Comparison of ENCODE assay signal across 26 cellular contexts in the genomic region with DNA sequence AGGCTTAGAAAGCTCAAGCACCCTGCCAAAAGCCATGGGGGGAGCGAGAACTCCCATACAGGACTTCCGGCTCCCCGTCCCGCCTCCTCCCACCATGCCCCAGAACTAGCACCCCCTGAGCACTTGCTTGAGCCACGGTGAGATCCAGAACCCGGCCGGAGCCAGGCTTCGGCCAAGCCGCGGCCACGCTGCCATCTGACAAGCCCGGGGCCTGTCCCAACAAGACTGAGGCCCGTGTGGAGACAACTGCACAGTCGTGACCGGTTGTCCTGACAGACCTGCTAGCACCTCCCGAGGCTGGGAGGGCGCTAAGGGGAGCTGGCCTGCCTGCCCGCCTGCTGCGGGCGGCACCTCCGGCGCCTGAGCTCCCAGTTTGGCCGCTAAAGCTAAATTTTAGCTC.
"Had no signal": no experiment of that assay in that cellular context is flagged by ENCODE, and none has a peak within 500 bp of the region (broad histone marks: within the 10 kb centered on the region; RNA-seq: fewer than 3 reads in every experiment).

No MANE protein-coding gene starts in this region.

- H3K79me2 ChIP-seq: hepatocyte had no signal

- DNase-seq: activated CD4-positive, alpha-beta T cell treated with anti-CD3 and anti-CD28 coated beads for 48 hours; activated CD4-positive, alpha-beta T cell treated with anti-CD3 and anti-CD28 coated beads, Interleukin-2, amount 50 U/mL, for 48 hours; activated CD8-positive, alpha-beta memory T cell treated with anti-CD3 and anti-CD28 coated beads, Interleukin-2, amount 50 U/mL, for 4 hours; activated naive CD4-positive, alpha-beta T cell treated with anti-CD3 and anti-CD28 coated beads for 36 hours; activated naive CD8-positive, alpha-beta T cell treated with anti-CD3 and anti-CD28 coated beads for 36 hours; activated T-cell treated with anti-CD3 and anti-CD28 coated beads, Interleukin-2, amount 50 U/mL, for 48 hours; body of pancreas; cerebellar nuclear complex; colonic mucosa; effector CD8-positive, alpha-beta T cell; mesenchymal stem cell; natural killer cell; right cardiac atrium; stimulated activated CD4-positive, alpha-beta T cell treated with anti-CD3 and anti-CD28 coated beads, Interleukin-12 subunit alpha, Interleukin-12 subunit beta, amount 100 ng/mL, for 4 hours; stimulated activated CD4-positive, alpha-beta T cell treated with anti-CD3 and anti-CD28 coated beads, Interleukin-4, amount 100 ng/mL, for 1 hour; stimulated activated naive CD8-positive, alpha-beta T cell treated with anti-CD3 and anti-CD28 coated beads, Interleukin-15, Interleukin-2, amounts not matched to agents 100 U/mL and 50 U/mL, for 24 hours; T-helper 1 cell; testis; transverse colon; uterus had no signal

- H3K4me1 ChIP-seq: adrenal gland, body of pancreas, colonic mucosa, gastroesophageal sphincter, neural progenitor cell, testis, transverse colon, uterus had no signal

- FAIRE-seq: keratinocyte had no signal

- H3K27ac ChIP-seq: adrenal gland, body of pancreas, colonic mucosa, gastroesophageal sphincter, hepatocyte, neural progenitor cell, testis, transverse colon, uterus had no signal

- H2AFZ ChIP-seq: hepatocyte, neural progenitor cell had no signal

- H3K27ac Mint-ChIP-seq: activated naive CD4-positive, alpha-beta T cell treated with anti-CD3 and anti-CD28 coated beads for 36 hours; activated naive CD8-positive, alpha-beta T cell treated with anti-CD3 and anti-CD28 coated beads for 36 hours; natural killer cell; neural progenitor cell; T-helper 2 cell treated with Interferon-gamma antibody and Interleukin-4, amounts not matched to agents 5 μg/mL and 100 μg/mL, for 36 hours had no signal

- H3K9me3 ChIP-seq: adrenal gland, body of pancreas, colonic mucosa, gastroesophageal sphincter, testis, transverse colon, uterus had no signal

- ATAC-seq: body of pancreas; gastroesophageal sphincter; natural killer cell; right cardiac atrium; stimulated activated naive CD8-positive, alpha-beta T cell treated with anti-CD3 and anti-CD28 coated beads, Interleukin-15, Interleukin-2, amounts not matched to agents 100 U/mL and 50 U/mL, for 24 hours had no signal

- H3K4me2 ChIP-seq: hepatocyte, neural progenitor cell had no signal

- H3K36me3 ChIP-seq: adrenal gland, colonic mucosa, gastroesophageal sphincter, neural progenitor cell, transverse colon, uterus had no signal

- H3K4me1 Mint-ChIP-seq: natural killer cell had no signal

- H3K27me3 ChIP-seq: adrenal gland, body of pancreas, colonic mucosa, gastroesophageal sphincter, hepatocyte, neural progenitor cell, testis, transverse colon, uterus had no signal

- H3K4me3 Mint-ChIP-seq: activated naive CD4-positive, alpha-beta T cell treated with anti-CD3 and anti-CD28 coated beads for 36 hours; activated naive CD8-positive, alpha-beta T cell treated with anti-CD3 and anti-CD28 coated beads for 36 hours; natural killer cell; neural progenitor cell; T-helper 2 cell treated with Interferon-gamma antibody and Interleukin-4, amounts not matched to agents 5 μg/mL and 100 μg/mL, for 36 hours had no signal

- H3K4me3 ChIP-seq: adrenal gland, body of pancreas, colonic mucosa, gastroesophageal sphincter, hepatocyte, neural progenitor cell, testis, transverse colon, uterus had no signal

- H3K27me3 Mint-ChIP-seq: activated naive CD8-positive, alpha-beta T cell treated with anti-CD3 and anti-CD28 coated beads for 36 hours had no signal

- H3K36me3 Mint-ChIP-seq: activated naive CD8-positive, alpha-beta T cell treated with anti-CD3 and anti-CD28 coated beads for 36 hours; natural killer cell; neural progenitor cell had no signal

- H3K9ac ChIP-seq: neural progenitor cell had no signal

- H3K9me3 Mint-ChIP-seq: activated naive CD4-positive, alpha-beta T cell treated with anti-CD3 and anti-CD28 coated beads for 36 hours; activated naive CD8-positive, alpha-beta T cell treated with anti-CD3 and anti-CD28 coated beads for 36 hours; natural killer cell; neural progenitor cell; T-helper 2 cell treated with Interferon-gamma antibody and Interleukin-4, amounts not matched to agents 5 μg/mL and 100 μg/mL, for 36 hours had no signal
